In the genomic region with DNA sequence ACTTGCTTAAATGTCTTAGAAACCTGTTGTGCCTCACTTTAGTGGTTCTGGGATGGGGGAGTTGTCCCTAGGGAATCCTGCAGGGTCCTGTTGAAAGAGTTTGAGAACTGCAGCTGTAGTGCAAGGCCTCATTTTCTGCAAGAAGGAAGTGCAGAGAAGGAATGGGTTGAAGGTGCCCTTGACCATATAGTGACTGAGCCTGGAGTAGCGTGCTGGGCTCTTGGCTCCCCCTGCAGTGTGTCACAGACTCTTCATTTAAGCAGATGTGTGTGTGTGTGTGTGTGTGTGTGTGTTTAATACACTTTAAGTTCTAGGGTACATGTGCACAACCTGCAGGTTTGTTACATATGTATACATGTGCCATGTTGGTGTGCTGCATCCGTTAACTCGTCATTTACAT, we compare ENCODE assay signal across 9 cellular contexts.
DNase-seq lines count a peak whose midpoint lies in the region; ATAC-seq and TF ChIP-seq lines count a peak whose summit lies in the region.
"Had no signal": no experiment of that assay in that cellular context is flagged by ENCODE, and none has a peak within 500 bp of the region (broad histone marks: within the 10 kb centered on the region; RNA-seq: fewer than 3 reads in every experiment).

No MANE protein-coding gene starts in this region.

- no peak overlapping the region for H4K5ac ChIP-seq in mesendoderm (ENCODE audit: low read length)

- no peak overlapping the region for H2BK120ac ChIP-seq in mesendoderm (ENCODE audit: low read depth, low read length)

- H3K27ac ChIP-seq in mesendoderm (ENCODE audit: low read depth, low read length) = no peak overlapping the region

- no peaks in the 10 kb centered on the region for H3K36me3 ChIP-seq in mesendoderm (ENCODE audit: control insufficient read depth, insufficient read depth, low read length)

- H3K4me1 ChIP-seq in mesendoderm (ENCODE audit: control insufficient read depth, low read depth, low read length) = no peaks in the 10 kb centered on the region

- H3K4me2 ChIP-seq in mesendoderm (ENCODE audit: low read length) = no peak overlapping the region

- no peak overlapping the region for H3K9ac ChIP-seq in mesendoderm (ENCODE audit: low read length)

- H3K27me3 Mint-ChIP-seq in WTC11 (ENCODE audit: low read depth) = peaks cover 4% of the 10 kb centered on the region; the same call in 1 of the 2 replicates

- CTCF ChIA-PET in WTC11 (lab: Charles Lee) = no interaction called here

- H3K4me3 Mint-ChIP-seq in WTC11 = no peak overlapping the region

- H2AK5ac ChIP-seq in mesendoderm (ENCODE audit: low read length) = no peak overlapping the region

- no peaks in the 10 kb centered on the region for H3K27me3 ChIP-seq in mesendoderm (ENCODE audit: insufficient read depth, low read length, poor library complexity)

- TF ChIP-seq CTCF in GM10266 (IDR thresholded peaks at IDR 0.05; ENCODE audit: control insufficient read depth, insufficient read depth, low read depth, missing control alignments) = peak; percentile 22
- TF ChIP-seq CTCF in WTC11 (IDR thresholded peaks at IDR 0.05) = no peak

- no peaks in the 10 kb centered on the region for H3K79me2 ChIP-seq in mesendoderm (ENCODE audit: control insufficient read depth, insufficient read depth, low read length)

- H3K4me3 ChIP-seq in mesendoderm (ENCODE audit: low read length) = no peak overlapping the region

- H3K27ac Mint-ChIP-seq in WTC11 = no peak overlapping the region

- no peak overlapping the region for H3K23ac ChIP-seq in mesendoderm (ENCODE audit: low read length)

- H3K9me3 Mint-ChIP-seq in WTC11 = peaks cover 26% of the 10 kb centered on the region

- no peak for DNase-seq in GM10266 (ENCODE audit: extremely low spot score)
- DNase-seq in WTC11 (ENCODE audit: low spot score) = no peak
- peak; percentile 48 for DNase-seq in mesendoderm
- no peak for DNase-seq in islet precursor cell
- DNase-seq in NCI-H510A (lab: John Stamatoyannopoulos, UW) = no peak
- DNase-seq: activated T-cell treated with anti-CD3 and anti-CD28 coated beads, Interleukin-2, amount 50 U/mL, for 48 hours; NCI-H446 had no signal

- no peak overlapping the region for H2BK15ac ChIP-seq in mesendoderm (replicated peaks; ENCODE audit: low read depth)

- no peaks in the 10 kb centered on the region for H3K79me1 ChIP-seq in mesendoderm (ENCODE audit: low read length)

- no peak overlapping the region for H3K18ac ChIP-seq in mesendoderm (ENCODE audit: low read length)

- peaks cover 3% of the 10 kb centered on the region for H3K36me3 Mint-ChIP-seq in WTC11

- ATAC-seq in HG03354 (IDR thresholded peaks at IDR 0.05; ENCODE audit: poor library complexity, severe bottlenecking, unreplicated experiment) (peak; percentile 52), WTC11 (peak; percentile 75), HG02678 (IDR thresholded peaks at IDR 0.05; ENCODE audit: unreplicated experiment) (no peak)

- H3K56ac ChIP-seq in mesendoderm (ENCODE audit: low read length) = no peak overlapping the region

- WGBS in mesendoderm (ENCODE audit: extremely low coverage, insufficient coverage, low lambda C conversion rate) = no CpG with 5 or more reads among the region's 3 CpGs

- H2BK5ac ChIP-seq in mesendoderm (ENCODE audit: low read length) = no peak overlapping the region

- POLR2A ChIA-PET in WTC11 (lab: Charles Lee) = no interaction called here

- H3K4me1 Mint-ChIP-seq in WTC11 = peaks cover 10% of the 10 kb centered on the region; the same call in 1 of the 2 replicates

- no peak overlapping the region for H3K4ac ChIP-seq in mesendoderm (ENCODE audit: low read depth, low read length)

- H4K8ac ChIP-seq in mesendoderm (ENCODE audit: low read depth, low read length) = no peak overlapping the region

TF ChIP-seq in WTC11, 78 proteins besides CTCF, POLR2A, EP300 and RAD21:
- TF ChIP-seq FOXK1 (CRISPR knock-in tag; IDR thresholded peaks at IDR 0.05) (no peak), ZNF416 (CRISPR knock-in tag; IDR thresholded peaks at IDR 0.05) (no peak), ZNF671 (CRISPR knock-in tag; IDR thresholded peaks at IDR 0.05) (no peak)
- TF ChIP-seq, protein P1, sequence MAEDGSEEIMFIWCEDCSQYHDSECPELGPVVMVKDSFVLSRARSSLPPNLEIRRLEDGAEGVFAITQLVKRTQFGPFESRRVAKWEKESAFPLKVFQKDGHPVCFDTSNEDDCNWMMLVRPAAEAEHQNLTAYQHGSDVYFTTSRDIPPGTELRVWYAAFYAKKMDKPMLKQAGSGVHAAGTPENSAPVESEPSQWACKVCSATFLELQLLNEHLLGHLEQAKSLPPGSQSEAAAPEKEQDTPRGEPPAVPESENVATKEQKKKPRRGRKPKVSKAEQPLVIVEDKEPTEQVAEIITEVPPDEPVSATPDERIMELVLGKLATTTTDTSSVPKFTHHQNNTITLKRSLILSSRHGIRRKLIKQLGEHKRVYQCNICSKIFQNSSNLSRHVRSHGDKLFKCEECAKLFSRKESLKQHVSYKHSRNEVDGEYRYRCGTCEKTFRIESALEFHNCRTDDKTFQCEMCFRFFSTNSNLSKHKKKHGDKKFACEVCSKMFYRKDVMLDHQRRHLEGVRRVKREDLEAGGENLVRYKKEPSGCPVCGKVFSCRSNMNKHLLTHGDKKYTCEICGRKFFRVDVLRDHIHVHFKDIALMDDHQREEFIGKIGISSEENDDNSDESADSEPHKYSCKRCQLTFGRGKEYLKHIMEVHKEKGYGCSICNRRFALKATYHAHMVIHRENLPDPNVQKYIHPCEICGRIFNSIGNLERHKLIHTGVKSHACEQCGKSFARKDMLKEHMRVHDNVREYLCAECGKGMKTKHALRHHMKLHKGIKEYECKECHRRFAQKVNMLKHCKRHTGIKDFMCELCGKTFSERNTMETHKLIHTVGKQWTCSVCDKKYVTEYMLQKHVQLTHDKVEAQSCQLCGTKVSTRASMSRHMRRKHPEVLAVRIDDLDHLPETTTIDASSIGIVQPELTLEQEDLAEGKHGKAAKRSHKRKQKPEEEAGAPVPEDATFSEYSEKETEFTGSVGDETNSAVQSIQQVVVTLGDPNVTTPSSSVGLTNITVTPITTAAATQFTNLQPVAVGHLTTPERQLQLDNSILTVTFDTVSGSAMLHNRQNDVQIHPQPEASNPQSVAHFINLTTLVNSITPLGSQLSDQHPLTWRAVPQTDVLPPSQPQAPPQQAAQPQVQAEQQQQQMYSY (CRISPR knock-in tag; IDR thresholded peaks at IDR 0.05) = no peak
- TF ChIP-seq, protein P2, sequence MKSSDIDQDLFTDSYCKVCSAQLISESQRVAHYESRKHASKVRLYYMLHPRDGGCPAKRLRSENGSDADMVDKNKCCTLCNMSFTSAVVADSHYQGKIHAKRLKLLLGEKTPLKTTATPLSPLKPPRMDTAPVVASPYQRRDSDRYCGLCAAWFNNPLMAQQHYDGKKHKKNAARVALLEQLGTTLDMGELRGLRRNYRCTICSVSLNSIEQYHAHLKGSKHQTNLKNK (CRISPR knock-in tag; IDR thresholded peaks at IDR 0.05) = no peak
